ENCODE assay signal across 8 cellular contexts in the genomic region with DNA sequence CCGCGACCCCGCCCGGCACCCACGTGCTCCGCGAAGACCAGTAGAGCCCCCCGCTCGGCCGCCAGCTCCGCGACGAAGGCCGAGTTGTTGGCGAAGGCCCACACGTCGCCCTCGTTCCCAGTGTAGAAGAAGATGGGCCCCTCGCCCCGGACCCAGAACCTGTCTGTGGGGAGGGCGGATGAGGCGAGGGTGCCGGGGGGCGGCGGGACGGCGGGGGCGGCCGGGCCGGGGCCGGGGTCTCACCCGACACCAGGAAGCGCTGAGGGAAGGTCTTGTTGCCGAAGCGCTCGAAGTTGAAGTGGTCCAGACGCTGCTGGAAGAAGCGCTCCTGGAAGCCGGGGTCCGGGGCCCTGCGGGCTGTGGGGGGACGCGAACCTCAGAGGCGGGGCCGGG. TPM values are rescaled to one million over a fixed set of nuclear protein-coding genes. Genes with fewer than 3 reads are reported as not detected.
DNase-seq lines count a peak whose midpoint lies in the region; ATAC-seq and TF ChIP-seq lines count a peak whose summit lies in the region.

No MANE protein-coding gene starts in this region.

- H3K9me3 Mint-ChIP-seq in activated T-cell treated with anti-CD3 and anti-CD28 coated beads, Interleukin-2, amount 50 U/mL, for 72 hours: no peaks in the 10 kb centered on the region
- no peaks in the 10 kb centered on the region for H3K9me3 Mint-ChIP-seq in stimulated activated naive B cell treated with anti-CD40 and anti-IgM and Interleukin-4, amounts not matched to agents 10 μg/mL and 1 μg/mL and 100 μg/mL, for 72 hours

- H3K27ac ChIP-seq in RWPE2 (ENCODE audit: poor library complexity, severe bottlenecking): no peak overlapping the region

- H3K4me3 ChIP-seq in RWPE2 (ENCODE audit: severe bottlenecking): peak overlapping the region; percentile 62
- peak overlapping the region; percentile 54 to 57 for H3K4me3 ChIP-seq in foreskin fibroblast (ENCODE audit: low read depth in 1 of 2, low read length in 2 of 2)

- ATAC-seq in activated T-cell treated with anti-CD3 and anti-CD28 coated beads, Interleukin-2, amount 50 U/mL, for 72 hours (replicated peaks in 1 of 2): peak; percentile 23
- ATAC-seq in RWPE2 (ENCODE audit: low read depth): peak; percentile 2; the same call in 2 of the 3 replicates
- ATAC-seq in stimulated activated naive B cell treated with anti-CD40 and anti-IgM and Interleukin-4, amounts not matched to agents 10 μg/mL and 1 μg/mL and 100 μg/mL, for 72 hours (replicated peaks): peak; percentile 31 to 33

- H3K27ac Mint-ChIP-seq in activated T-cell treated with anti-CD3 and anti-CD28 coated beads, Interleukin-2, amount 50 U/mL, for 72 hours: no peak overlapping the region
- H3K27ac Mint-ChIP-seq in stimulated activated naive B cell treated with anti-CD40 and anti-IgM and Interleukin-4, amounts not matched to agents 10 μg/mL and 1 μg/mL and 100 μg/mL, for 72 hours: peak overlapping the region; percentile 82

- peaks cover 0 to 4% of the 10 kb centered on the region in 2 donors for H3K36me3 Mint-ChIP-seq in activated T-cell treated with anti-CD3 and anti-CD28 coated beads, Interleukin-2, amount 50 U/mL, for 72 hours (ENCODE audit: insufficient read depth in 2 of 2)
- peaks cover 8 to 14% of the 10 kb centered on the region in 2 donors for H3K36me3 Mint-ChIP-seq in stimulated activated naive B cell treated with anti-CD40 and anti-IgM and Interleukin-4, amounts not matched to agents 10 μg/mL and 1 μg/mL and 100 μg/mL, for 72 hours

- H3K27me3 Mint-ChIP-seq in activated T-cell treated with anti-CD3 and anti-CD28 coated beads, Interleukin-2, amount 50 U/mL, for 72 hours (ENCODE audit: low read depth): no peaks in the 10 kb centered on the region
- H3K27me3 Mint-ChIP-seq in stimulated activated naive B cell treated with anti-CD40 and anti-IgM and Interleukin-4, amounts not matched to agents 10 μg/mL and 1 μg/mL and 100 μg/mL, for 72 hours: no peaks in the 10 kb centered on the region

- no peaks in the 10 kb centered on the region for H3K27me3 ChIP-seq in RWPE2 (ENCODE audit: insufficient read depth, poor library complexity, severe bottlenecking)

- no peaks in the 10 kb centered on the region for H3K9me3 ChIP-seq in RWPE2 (ENCODE audit: severe bottlenecking)

- peak; percentile 20 to 23 for DNase-seq in activated T-cell treated with anti-CD3 and anti-CD28 coated beads, Interleukin-2, amount 50 U/mL, for 72 hours
- DNase-seq in activated T-cell treated with anti-CD3 and anti-CD28 coated beads, Interleukin-2, amount 50 U/mL, for 1 hour: no peak
- DNase-seq in RWPE2 (ENCODE audit: low spot score) (no peak), foreskin fibroblast (no peak), dermis blood vessel endothelial cell (no peak), NCI-H524 (lab: John Stamatoyannopoulos, UW) (no peak)
- no peak for DNase-seq in stimulated activated naive B cell treated with anti-CD40 and anti-IgM and Interleukin-4, amounts not matched to agents 10 μg/mL and 1 μg/mL and 100 μg/mL, for 72 hours
- no peak for DNase-seq in effector CD8-positive, alpha-beta T cell (lab: John Stamatoyannopoulos, UW)

- H3K4me1 ChIP-seq in RWPE2 (ENCODE audit: insufficient read depth, poor library complexity, severe bottlenecking): no peaks in the 10 kb centered on the region

- TF ChIP-seq CTCF in RWPE2 (IDR thresholded peaks at IDR 0.05; ENCODE audit: poor library complexity, severe bottlenecking) (no peak), foreskin fibroblast (IDR thresholded peaks at IDR 0.05; ENCODE audit: low read depth, low read length) (no peak)

- peaks cover 9% of the 10 kb centered on the region for H3K4me1 Mint-ChIP-seq in activated T-cell treated with anti-CD3 and anti-CD28 coated beads, Interleukin-2, amount 50 U/mL, for 72 hours (ENCODE audit: low read depth)
- H3K4me1 Mint-ChIP-seq in stimulated activated naive B cell treated with anti-CD40 and anti-IgM and Interleukin-4, amounts not matched to agents 10 μg/mL and 1 μg/mL and 100 μg/mL, for 72 hours: peaks cover 11 to 27% of the 10 kb centered on the region in 2 donors

- H3K4me3 Mint-ChIP-seq in activated T-cell treated with anti-CD3 and anti-CD28 coated beads, Interleukin-2, amount 50 U/mL, for 72 hours: peak overlapping the region; percentile 57 to 65
- peak overlapping the region; percentile 76 to 77 for H3K4me3 Mint-ChIP-seq in stimulated activated naive B cell treated with anti-CD40 and anti-IgM and Interleukin-4, amounts not matched to agents 10 μg/mL and 1 μg/mL and 100 μg/mL, for 72 hours

- H3K36me3 ChIP-seq in RWPE2 (ENCODE audit: low read depth): peaks cover 5% of the 10 kb centered on the region; the same call in 1 of the 2 replicates

RNA-seq across cellular contexts. Expression of a gene that starts 0.3 kb away (rescaled TPM):
- total RNA-seq in activated T-cell treated with anti-CD3 and anti-CD28 coated beads, Interleukin-2, amount 50 U/mL, for 72 hours: 100 to 1,000 TPM; 155 to 158 TPM
- total RNA-seq in dermis blood vessel endothelial cell: 81.5 and 98.5 TPM in 2 replicates

RNA-seq across cellular contexts. Expression of a gene that starts 24.7 kb away (rescaled TPM):
- 1 to 10 TPM in 1 of 2 donors, under 1 TPM in 1; 0.38 to 1.2 TPM for total RNA-seq in activated T-cell treated with anti-CD3 and anti-CD28 coated beads, Interleukin-2, amount 50 U/mL, for 72 hours
- 0.05 and 0.17 TPM in 2 replicates for total RNA-seq in dermis blood vessel endothelial cell

RNA-seq across cellular contexts. Expression of a gene that starts 27.4 kb away (rescaled TPM):
- 10 to 100 TPM; 40.3 to 45.8 TPM for total RNA-seq in activated T-cell treated with anti-CD3 and anti-CD28 coated beads, Interleukin-2, amount 50 U/mL, for 72 hours
- total RNA-seq in dermis blood vessel endothelial cell: 73.1 and 76.6 TPM in 2 replicates

RNA-seq across cellular contexts. Expression of a gene that starts 36.9 kb away (rescaled TPM):
- 10 to 100 TPM; 13.6 to 14.3 TPM for total RNA-seq in activated T-cell treated with anti-CD3 and anti-CD28 coated beads, Interleukin-2, amount 50 U/mL, for 72 hours
- total RNA-seq in dermis blood vessel endothelial cell: 27.0 and 27.2 TPM in 2 replicates

RNA-seq across cellular contexts. Expression of a gene that starts 43.9 kb away (rescaled TPM):
- total RNA-seq in activated T-cell treated with anti-CD3 and anti-CD28 coated beads, Interleukin-2, amount 50 U/mL, for 72 hours: 1 to 10 TPM; 6.6 to 8.4 TPM
- 6.0 and 36.3 TPM in 2 replicates for total RNA-seq in dermis blood vessel endothelial cell

Comparison
In these comparisons a context has a peak if more than half of its experiments do, and no peak if none do; other contexts are left out.
1. DNase-seq: peak in activated T-cell treated with anti-CD3 and anti-CD28 coated beads, Interleukin-2, amount 50 U/mL, for 72 hours (2 of 2); none in activated T-cell treated with anti-CD3 and anti-CD28 coated beads, Interleukin-2, amount 50 U/mL, for 1 hour (single experiment), RWPE2 (single experiment), foreskin fibroblast (0 of 2), stimulated activated naive B cell treated with anti-CD40 and anti-IgM and Interleukin-4, amounts not matched to agents 10 μg/mL and 1 μg/mL and 100 μg/mL, for 72 hours (single experiment), dermis blood vessel endothelial cell (single experiment), effector CD8-positive, alpha-beta T cell (single experiment) and NCI-H524 (0 of 2).
2. Peak in every context shown above with its lines, with median percentiles within 50 percentile points of each other: ATAC-seq.